ENCODE assay signal across 21 cellular contexts in genomic region chr12:126346087-126346486, GRCh38.
"Had no signal": no experiment of that assay in that cellular context is flagged by ENCODE, and none has a peak within 500 bp of the region (broad histone marks: within the 10 kb centered on the region; RNA-seq: fewer than 3 reads in every experiment).

No MANE protein-coding gene starts in this region.

- H3K27ac ChIP-seq: breast epithelium, esophagus muscularis mucosa, pancreas, sigmoid colon, spleen, testis, upper lobe of right lung, WERI-Rb-1 had no signal

- DNase-seq: activated CD4-positive, alpha-beta T cell treated with anti-CD3 and anti-CD28 coated beads for 1 hour; activated CD8-positive, alpha-beta memory T cell treated with anti-CD3 and anti-CD28 coated beads for 24 hours; activated CD8-positive, alpha-beta memory T cell treated with anti-CD3 and anti-CD28 coated beads, Interleukin-2, amount 50 U/mL, for 48 hours; activated effector memory CD4-positive, alpha-beta T cell treated with Interleukin-2 at 50 U/mL for 16 hours; activated naive CD4-positive, alpha-beta T cell treated with anti-CD3 and anti-CD28 coated beads, Interleukin-2, amount 10 ng/mL, durations not matched to agents 7 days and 5 days; activated T-cell treated with anti-CD3 and anti-CD28 coated beads, Interleukin-2, amount 50 U/mL, for 48 hours; aorta; cerebellar nuclear complex; effector CD4-positive, alpha-beta T cell; left cardiac atrium; natural killer cell; pancreas; sigmoid colon; spleen; stimulated activated CD4-positive, alpha-beta T cell treated with anti-CD3 and anti-CD28 coated beads, Interleukin-4, amount 100 ng/mL, for 4 hours; testis; upper lobe of right lung; WERI-Rb-1 had no signal

- H3K4me1 ChIP-seq: breast epithelium, esophagus muscularis mucosa, pancreas, sigmoid colon, spleen, testis, upper lobe of right lung had no signal

- H3K36me3 Mint-ChIP-seq: activated naive CD4-positive, alpha-beta T cell treated with anti-CD3 and anti-CD28 coated beads, Interleukin-2, amount 10 ng/mL, durations not matched to agents 7 days and 5 days; natural killer cell; stimulated activated memory B cell treated with anti-CD40 and anti-IgM and Interleukin-4, amounts not matched to agents 10 μg/mL and 1 μg/mL and 100 μg/mL, for 72 hours had no signal

- H3K36me3 ChIP-seq: breast epithelium, esophagus muscularis mucosa, pancreas, sigmoid colon, spleen, upper lobe of right lung, WERI-Rb-1 had no signal

- H3K9me3 ChIP-seq: breast epithelium, pancreas, testis, upper lobe of right lung had no signal

- ATAC-seq: left cardiac atrium; natural killer cell; pancreas; stimulated activated memory B cell treated with anti-CD40 and anti-IgM and Interleukin-4, amounts not matched to agents 10 μg/mL and 1 μg/mL and 100 μg/mL, for 72 hours; upper lobe of right lung had no signal

- H3K27ac Mint-ChIP-seq: activated naive CD4-positive, alpha-beta T cell treated with anti-CD3 and anti-CD28 coated beads, Interleukin-2, amount 10 ng/mL, durations not matched to agents 7 days and 5 days; natural killer cell; stimulated activated memory B cell treated with anti-CD40 and anti-IgM and Interleukin-4, amounts not matched to agents 10 μg/mL and 1 μg/mL and 100 μg/mL, for 72 hours had no signal

- H3K4me1 Mint-ChIP-seq: activated naive CD4-positive, alpha-beta T cell treated with anti-CD3 and anti-CD28 coated beads, Interleukin-2, amount 10 ng/mL, durations not matched to agents 7 days and 5 days; natural killer cell; stimulated activated memory B cell treated with anti-CD40 and anti-IgM and Interleukin-4, amounts not matched to agents 10 μg/mL and 1 μg/mL and 100 μg/mL, for 72 hours had no signal

- H3K4me3 ChIP-seq: breast epithelium, esophagus muscularis mucosa, pancreas, sigmoid colon, spleen, testis, upper lobe of right lung had no signal

- H3K27me3 Mint-ChIP-seq: activated naive CD4-positive, alpha-beta T cell treated with anti-CD3 and anti-CD28 coated beads, Interleukin-2, amount 10 ng/mL, durations not matched to agents 7 days and 5 days; stimulated activated memory B cell treated with anti-CD40 and anti-IgM and Interleukin-4, amounts not matched to agents 10 μg/mL and 1 μg/mL and 100 μg/mL, for 72 hours had no signal

- H3K9me3 Mint-ChIP-seq: stimulated activated memory B cell treated with anti-CD40 and anti-IgM and Interleukin-4, amounts not matched to agents 10 μg/mL and 1 μg/mL and 100 μg/mL, for 72 hours had no signal

- H3K27me3 ChIP-seq: breast epithelium, esophagus muscularis mucosa, pancreas, sigmoid colon, spleen, testis, upper lobe of right lung had no signal

- H3K4me3 Mint-ChIP-seq: activated naive CD4-positive, alpha-beta T cell treated with anti-CD3 and anti-CD28 coated beads, Interleukin-2, amount 10 ng/mL, durations not matched to agents 7 days and 5 days; natural killer cell; stimulated activated memory B cell treated with anti-CD40 and anti-IgM and Interleukin-4, amounts not matched to agents 10 μg/mL and 1 μg/mL and 100 μg/mL, for 72 hours had no signal
